In the genomic region with DNA sequence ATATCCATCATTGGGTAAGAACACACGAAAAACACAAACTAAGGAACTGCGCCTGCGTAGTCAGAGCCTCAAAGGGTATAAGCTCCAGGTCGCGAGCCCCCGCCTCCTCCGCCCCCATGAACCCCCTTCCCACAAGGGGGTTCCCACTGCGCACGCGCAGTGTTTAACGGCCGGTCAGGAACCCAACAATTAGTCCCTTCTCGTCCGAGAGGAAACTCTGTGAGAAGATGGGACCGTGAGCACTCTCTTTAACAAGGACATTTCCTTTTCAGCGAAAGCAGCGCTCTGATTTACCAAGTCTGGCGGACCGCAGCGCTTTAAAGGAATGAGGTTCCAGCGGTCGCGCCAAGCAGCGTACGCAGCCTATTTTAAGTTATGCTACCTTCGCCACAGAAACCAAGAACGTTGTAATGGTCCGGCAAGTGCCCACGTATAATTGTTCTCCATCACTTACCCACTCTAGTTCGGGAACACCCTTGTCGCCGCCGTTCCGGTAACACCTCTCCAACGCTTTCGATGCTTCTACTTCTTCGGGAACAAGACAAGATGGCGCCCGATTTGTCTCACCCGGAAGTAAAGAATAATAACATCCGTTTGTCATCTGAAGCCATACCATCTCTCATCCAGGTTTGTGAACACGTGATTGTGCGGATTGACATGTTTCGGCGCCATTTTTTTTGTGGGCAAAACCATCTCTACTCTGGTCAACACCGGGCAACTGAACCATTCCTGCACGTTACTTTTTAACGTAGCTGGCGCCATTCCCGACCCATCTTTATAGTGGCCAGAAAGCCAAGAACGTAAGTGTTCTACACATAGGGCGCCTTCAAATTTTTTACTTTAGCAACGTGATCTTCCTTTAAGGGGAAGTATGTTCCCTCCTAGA, we compare ENCODE assay signal across 1 cellular context.
TF ChIP-seq lines count a peak whose summit lies in the region.

A gene with protein sequence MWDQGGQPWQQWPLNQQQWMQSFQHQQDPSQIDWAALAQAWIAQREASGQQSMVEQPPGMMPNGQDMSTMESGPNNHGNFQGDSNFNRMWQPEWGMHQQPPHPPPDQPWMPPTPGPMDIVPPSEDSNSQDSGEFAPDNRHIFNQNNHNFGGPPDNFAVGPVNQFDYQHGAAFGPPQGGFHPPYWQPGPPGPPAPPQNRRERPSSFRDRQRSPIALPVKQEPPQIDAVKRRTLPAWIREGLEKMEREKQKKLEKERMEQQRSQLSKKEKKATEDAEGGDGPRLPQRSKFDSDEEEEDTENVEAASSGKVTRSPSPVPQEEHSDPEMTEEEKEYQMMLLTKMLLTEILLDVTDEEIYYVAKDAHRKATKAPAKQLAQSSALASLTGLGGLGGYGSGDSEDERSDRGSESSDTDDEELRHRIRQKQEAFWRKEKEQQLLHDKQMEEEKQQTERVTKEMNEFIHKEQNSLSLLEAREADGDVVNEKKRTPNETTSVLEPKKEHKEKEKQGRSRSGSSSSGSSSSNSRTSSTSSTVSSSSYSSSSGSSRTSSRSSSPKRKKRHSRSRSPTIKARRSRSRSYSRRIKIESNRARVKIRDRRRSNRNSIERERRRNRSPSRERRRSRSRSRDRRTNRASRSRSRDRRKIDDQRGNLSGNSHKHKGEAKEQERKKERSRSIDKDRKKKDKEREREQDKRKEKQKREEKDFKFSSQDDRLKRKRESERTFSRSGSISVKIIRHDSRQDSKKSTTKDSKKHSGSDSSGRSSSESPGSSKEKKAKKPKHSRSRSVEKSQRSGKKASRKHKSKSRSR (minus strand): TSS at position 548 of the 886 bp plus-strand sequence. CDS start 10,649 bp downstream, outside the sequence.

TF ChIP-seq in K562, 482 proteins besides CTCF, POLR2A, EP300 and RAD21 (continued from another document and continues in another):
- TF ChIP-seq, protein P1, sequence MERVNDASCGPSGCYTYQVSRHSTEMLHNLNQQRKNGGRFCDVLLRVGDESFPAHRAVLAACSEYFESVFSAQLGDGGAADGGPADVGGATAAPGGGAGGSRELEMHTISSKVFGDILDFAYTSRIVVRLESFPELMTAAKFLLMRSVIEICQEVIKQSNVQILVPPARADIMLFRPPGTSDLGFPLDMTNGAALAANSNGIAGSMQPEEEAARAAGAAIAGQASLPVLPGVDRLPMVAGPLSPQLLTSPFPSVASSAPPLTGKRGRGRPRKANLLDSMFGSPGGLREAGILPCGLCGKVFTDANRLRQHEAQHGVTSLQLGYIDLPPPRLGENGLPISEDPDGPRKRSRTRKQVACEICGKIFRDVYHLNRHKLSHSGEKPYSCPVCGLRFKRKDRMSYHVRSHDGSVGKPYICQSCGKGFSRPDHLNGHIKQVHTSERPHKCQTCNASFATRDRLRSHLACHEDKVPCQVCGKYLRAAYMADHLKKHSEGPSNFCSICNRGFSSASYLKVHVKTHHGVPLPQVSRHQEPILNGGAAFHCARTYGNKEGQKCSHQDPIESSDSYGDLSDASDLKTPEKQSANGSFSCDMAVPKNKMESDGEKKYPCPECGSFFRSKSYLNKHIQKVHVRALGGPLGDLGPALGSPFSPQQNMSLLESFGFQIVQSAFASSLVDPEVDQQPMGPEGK (CRISPR knock-in tag; IDR thresholded peaks at IDR 0.05; ENCODE audit: borderline replicate concordance), result no peak
- TF ChIP-seq ZNF165 (CRISPR knock-in tag; IDR thresholded peaks at IDR 0.05; ENCODE audit: borderline replicate concordance) (no peak), ZNF316 (IDR thresholded peaks at IDR 0.05) (no peak), MCM3 (IDR thresholded peaks at IDR 0.05) (no peak), TBL1XR1 (IDR thresholded peaks at IDR 0.05; ENCODE audit: low read length in 2 of 2) (no peak), TGIF2 (CRISPR knock-in tag; IDR thresholded peaks at IDR 0.05) (no peak), BRF1 (IDR thresholded peaks at IDR 0.05; ENCODE audit: borderline replicate concordance, extremely low read depth, insufficient read length) (no peak), ZNF197 (CRISPR knock-in tag; IDR thresholded peaks at IDR 0.05; ENCODE audit: low read depth) (peak; percentile 86), PPARD (CRISPR knock-in tag; IDR thresholded peaks at IDR 0.05) (no peak), HDAC2 (IDR thresholded peaks at IDR 0.05) (no peak), NR4A1 (CRISPR knock-in tag; IDR thresholded peaks at IDR 0.05) (no peak), NR4A1 (tag; IDR thresholded peaks at IDR 0.05) (no peak), TAL1 (IDR thresholded peaks at IDR 0.05) (no peak), KAT8 (IDR thresholded peaks at IDR 0.05; ENCODE audit: low read depth) (no peak; the same call in 1 of the 2 replicates), BACH1 (tag; IDR thresholded peaks at IDR 0.05) (peak; percentile 49; the same call in 1 of the 2 replicates), FOXA1 (IDR thresholded peaks at IDR 0.05; ENCODE audit: borderline replicate concordance) (no peak), ZNF436 (CRISPR knock-in tag; IDR thresholded peaks at IDR 0.05) (no peak), EWSR1 (IDR thresholded peaks at IDR 0.05; ENCODE audit: borderline replicate concordance, low read depth, partially characterized antibody) (no peak), NFXL1 (CRISPR knock-in tag; IDR thresholded peaks at IDR 0.05) (no peak), TSC22D4 (tag; IDR thresholded peaks at IDR 0.05) (no peak), ZNF778 (CRISPR knock-in tag; IDR thresholded peaks at IDR 0.05) (no peak), SMC3 (conservative IDR thresholded peaks at IDR 0.05; ENCODE audit: insufficient read depth, low read depth, low read length) (no peak), RHOXF2B (CRISPR knock-in tag; conservative IDR thresholded peaks at IDR 0.05) (no peak), LARP7 (IDR thresholded peaks at IDR 0.05) (no peak), DIDO1 (tag; IDR thresholded peaks at IDR 0.05; ENCODE audit: low read depth) (peak; percentile 67), KLF16 (IDR thresholded peaks at IDR 0.05) (no peak), ZSCAN32 (CRISPR knock-in tag; IDR thresholded peaks at IDR 0.05) (no peak), ZC3H8 (IDR thresholded peaks at IDR 0.05) (no peak), HOXB6 (CRISPR knock-in tag; IDR thresholded peaks at IDR 0.05; ENCODE audit: borderline replicate concordance) (no peak), TRIM24 (IDR thresholded peaks at IDR 0.05) (no peak; a peak in 1 of 4 replicates), ARID2 (IDR thresholded peaks at IDR 0.05) (no peak), RFX7 (CRISPR knock-in tag; IDR thresholded peaks at IDR 0.05) (no peak), POLR3G (IDR thresholded peaks at IDR 0.05; ENCODE audit: extremely low read depth, insufficient read length, insufficient replicate concordance) (no peak)
- TF ChIP-seq, protein P2, sequence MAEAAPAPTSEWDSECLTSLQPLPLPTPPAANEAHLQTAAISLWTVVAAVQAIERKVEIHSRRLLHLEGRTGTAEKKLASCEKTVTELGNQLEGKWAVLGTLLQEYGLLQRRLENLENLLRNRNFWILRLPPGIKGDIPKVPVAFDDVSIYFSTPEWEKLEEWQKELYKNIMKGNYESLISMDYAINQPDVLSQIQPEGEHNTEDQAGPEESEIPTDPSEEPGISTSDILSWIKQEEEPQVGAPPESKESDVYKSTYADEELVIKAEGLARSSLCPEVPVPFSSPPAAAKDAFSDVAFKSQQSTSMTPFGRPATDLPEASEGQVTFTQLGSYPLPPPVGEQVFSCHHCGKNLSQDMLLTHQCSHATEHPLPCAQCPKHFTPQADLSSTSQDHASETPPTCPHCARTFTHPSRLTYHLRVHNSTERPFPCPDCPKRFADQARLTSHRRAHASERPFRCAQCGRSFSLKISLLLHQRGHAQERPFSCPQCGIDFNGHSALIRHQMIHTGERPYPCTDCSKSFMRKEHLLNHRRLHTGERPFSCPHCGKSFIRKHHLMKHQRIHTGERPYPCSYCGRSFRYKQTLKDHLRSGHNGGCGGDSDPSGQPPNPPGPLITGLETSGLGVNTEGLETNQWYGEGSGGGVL (CRISPR knock-in tag; IDR thresholded peaks at IDR 0.05), result no peak
- TF ChIP-seq, protein P3, sequence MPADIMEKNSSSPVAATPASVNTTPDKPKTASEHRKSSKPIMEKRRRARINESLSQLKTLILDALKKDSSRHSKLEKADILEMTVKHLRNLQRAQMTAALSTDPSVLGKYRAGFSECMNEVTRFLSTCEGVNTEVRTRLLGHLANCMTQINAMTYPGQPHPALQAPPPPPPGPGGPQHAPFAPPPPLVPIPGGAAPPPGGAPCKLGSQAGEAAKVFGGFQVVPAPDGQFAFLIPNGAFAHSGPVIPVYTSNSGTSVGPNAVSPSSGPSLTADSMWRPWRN (IDR thresholded peaks at IDR 0.05; ENCODE audit: low read depth), result no peak
- TF ChIP-seq, protein P4, sequence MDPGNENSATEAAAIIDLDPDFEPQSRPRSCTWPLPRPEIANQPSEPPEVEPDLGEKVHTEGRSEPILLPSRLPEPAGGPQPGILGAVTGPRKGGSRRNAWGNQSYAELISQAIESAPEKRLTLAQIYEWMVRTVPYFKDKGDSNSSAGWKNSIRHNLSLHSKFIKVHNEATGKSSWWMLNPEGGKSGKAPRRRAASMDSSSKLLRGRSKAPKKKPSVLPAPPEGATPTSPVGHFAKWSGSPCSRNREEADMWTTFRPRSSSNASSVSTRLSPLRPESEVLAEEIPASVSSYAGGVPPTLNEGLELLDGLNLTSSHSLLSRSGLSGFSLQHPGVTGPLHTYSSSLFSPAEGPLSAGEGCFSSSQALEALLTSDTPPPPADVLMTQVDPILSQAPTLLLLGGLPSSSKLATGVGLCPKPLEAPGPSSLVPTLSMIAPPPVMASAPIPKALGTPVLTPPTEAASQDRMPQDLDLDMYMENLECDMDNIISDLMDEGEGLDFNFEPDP (CRISPR knock-in tag; IDR thresholded peaks at IDR 0.05), result no peak
- TF ChIP-seq, protein P5, sequence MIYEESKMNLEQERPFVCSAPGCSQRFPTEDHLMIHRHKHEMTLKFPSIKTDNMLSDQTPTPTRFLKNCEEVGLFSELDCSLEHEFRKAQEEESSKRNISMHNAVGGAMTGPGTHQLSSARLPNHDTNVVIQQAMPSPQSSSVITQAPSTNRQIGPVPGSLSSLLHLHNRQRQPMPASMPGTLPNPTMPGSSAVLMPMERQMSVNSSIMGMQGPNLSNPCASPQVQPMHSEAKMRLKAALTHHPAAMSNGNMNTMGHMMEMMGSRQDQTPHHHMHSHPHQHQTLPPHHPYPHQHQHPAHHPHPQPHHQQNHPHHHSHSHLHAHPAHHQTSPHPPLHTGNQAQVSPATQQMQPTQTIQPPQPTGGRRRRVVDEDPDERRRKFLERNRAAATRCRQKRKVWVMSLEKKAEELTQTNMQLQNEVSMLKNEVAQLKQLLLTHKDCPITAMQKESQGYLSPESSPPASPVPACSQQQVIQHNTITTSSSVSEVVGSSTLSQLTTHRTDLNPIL (CRISPR knock-in tag; IDR thresholded peaks at IDR 0.05), result no peak
- TF ChIP-seq, protein P6, sequence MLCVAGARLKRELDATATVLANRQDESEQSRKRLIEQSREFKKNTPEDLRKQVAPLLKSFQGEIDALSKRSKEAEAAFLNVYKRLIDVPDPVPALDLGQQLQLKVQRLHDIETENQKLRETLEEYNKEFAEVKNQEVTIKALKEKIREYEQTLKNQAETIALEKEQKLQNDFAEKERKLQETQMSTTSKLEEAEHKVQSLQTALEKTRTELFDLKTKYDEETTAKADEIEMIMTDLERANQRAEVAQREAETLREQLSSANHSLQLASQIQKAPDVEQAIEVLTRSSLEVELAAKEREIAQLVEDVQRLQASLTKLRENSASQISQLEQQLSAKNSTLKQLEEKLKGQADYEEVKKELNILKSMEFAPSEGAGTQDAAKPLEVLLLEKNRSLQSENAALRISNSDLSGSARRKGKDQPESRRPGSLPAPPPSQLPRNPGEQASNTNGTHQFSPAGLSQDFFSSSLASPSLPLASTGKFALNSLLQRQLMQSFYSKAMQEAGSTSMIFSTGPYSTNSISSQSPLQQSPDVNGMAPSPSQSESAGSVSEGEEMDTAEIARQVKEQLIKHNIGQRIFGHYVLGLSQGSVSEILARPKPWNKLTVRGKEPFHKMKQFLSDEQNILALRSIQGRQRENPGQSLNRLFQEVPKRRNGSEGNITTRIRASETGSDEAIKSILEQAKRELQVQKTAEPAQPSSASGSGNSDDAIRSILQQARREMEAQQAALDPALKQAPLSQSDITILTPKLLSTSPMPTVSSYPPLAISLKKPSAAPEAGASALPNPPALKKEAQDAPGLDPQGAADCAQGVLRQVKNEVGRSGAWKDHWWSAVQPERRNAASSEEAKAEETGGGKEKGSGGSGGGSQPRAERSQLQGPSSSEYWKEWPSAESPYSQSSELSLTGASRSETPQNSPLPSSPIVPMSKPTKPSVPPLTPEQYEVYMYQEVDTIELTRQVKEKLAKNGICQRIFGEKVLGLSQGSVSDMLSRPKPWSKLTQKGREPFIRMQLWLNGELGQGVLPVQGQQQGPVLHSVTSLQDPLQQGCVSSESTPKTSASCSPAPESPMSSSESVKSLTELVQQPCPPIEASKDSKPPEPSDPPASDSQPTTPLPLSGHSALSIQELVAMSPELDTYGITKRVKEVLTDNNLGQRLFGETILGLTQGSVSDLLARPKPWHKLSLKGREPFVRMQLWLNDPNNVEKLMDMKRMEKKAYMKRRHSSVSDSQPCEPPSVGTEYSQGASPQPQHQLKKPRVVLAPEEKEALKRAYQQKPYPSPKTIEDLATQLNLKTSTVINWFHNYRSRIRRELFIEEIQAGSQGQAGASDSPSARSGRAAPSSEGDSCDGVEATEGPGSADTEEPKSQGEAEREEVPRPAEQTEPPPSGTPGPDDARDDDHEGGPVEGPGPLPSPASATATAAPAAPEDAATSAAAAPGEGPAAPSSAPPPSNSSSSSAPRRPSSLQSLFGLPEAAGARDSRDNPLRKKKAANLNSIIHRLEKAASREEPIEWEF (CRISPR knock-in tag; IDR thresholded peaks at IDR 0.05), result peak; percentile 88
- TF ChIP-seq, protein P7, sequence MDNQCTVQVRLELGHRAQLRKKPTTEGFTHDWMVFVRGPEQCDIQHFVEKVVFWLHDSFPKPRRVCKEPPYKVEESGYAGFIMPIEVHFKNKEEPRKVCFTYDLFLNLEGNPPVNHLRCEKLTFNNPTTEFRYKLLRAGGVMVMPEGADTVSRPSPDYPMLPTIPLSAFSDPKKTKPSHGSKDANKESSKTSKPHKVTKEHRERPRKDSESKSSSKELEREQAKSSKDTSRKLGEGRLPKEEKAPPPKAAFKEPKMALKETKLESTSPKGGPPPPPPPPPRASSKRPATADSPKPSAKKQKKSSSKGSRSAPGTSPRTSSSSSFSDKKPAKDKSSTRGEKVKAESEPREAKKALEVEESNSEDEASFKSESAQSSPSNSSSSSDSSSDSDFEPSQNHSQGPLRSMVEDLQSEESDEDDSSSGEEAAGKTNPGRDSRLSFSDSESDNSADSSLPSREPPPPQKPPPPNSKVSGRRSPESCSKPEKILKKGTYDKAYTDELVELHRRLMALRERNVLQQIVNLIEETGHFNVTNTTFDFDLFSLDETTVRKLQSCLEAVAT (IDR thresholded peaks at IDR 0.05), result 0 out of 4 replicates have a peak, but pooled peaks of 1 of the 2 experiments have one; percentile 15
- TF ChIP-seq, protein P8, sequence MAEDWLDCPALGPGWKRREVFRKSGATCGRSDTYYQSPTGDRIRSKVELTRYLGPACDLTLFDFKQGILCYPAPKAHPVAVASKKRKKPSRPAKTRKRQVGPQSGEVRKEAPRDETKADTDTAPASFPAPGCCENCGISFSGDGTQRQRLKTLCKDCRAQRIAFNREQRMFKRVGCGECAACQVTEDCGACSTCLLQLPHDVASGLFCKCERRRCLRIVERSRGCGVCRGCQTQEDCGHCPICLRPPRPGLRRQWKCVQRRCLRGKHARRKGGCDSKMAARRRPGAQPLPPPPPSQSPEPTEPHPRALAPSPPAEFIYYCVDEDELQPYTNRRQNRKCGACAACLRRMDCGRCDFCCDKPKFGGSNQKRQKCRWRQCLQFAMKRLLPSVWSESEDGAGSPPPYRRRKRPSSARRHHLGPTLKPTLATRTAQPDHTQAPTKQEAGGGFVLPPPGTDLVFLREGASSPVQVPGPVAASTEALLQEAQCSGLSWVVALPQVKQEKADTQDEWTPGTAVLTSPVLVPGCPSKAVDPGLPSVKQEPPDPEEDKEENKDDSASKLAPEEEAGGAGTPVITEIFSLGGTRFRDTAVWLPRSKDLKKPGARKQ (CRISPR knock-in tag; IDR thresholded peaks at IDR 0.05), result no peak
